Comparison of ENCODE assay signal across 23 cellular contexts in genomic region chr3:13688824-13689223, GRCh38.
DNase-seq lines count a peak whose midpoint lies in the region; ATAC-seq, FAIRE-seq and TF ChIP-seq lines count a peak whose summit lies in the region.
"Had no signal": no experiment of that assay in that cellular context is flagged by ENCODE, and none has a peak within 500 bp of the region (broad histone marks: within the 10 kb centered on the region; RNA-seq: fewer than 3 reads in every experiment).

No MANE protein-coding gene starts in this region.

- DNase-seq in MM.1S = peak; percentile 30
- no peak for DNase-seq in bronchial epithelial cell (ENCODE audit: low read depth)
- DNase-seq in stimulated activated CD4-positive, alpha-beta T cell treated with anti-CD3 and anti-CD28 coated beads, Interleukin-4, amount 100 ng/mL, for 24 hours = no peak
- DNase-seq in H54 (ENCODE audit: insufficient read length, low spot score) = no peak
- DNase-seq in effector memory CD4-positive, alpha-beta T cell = no peak
- DNase-seq: ACHN; BE2C; CD4-positive, CD25-positive, alpha-beta regulatory T cell; CD8-positive, alpha-beta memory T cell; DMS 273 treated with DMSO at 0.1 percent for 48 hours; DMS53; DND-41; HCEC 1CT; KG1 had no signal

- no peak for TF ChIP-seq EP300 in neural cell (conservative IDR thresholded peaks at IDR 0.05; ENCODE audit: poor library complexity, severe bottlenecking)

- TF ChIP-seq CTCF in MM.1S (IDR thresholded peaks at IDR 0.05; ENCODE audit: low read length) = no peak
- no peak for TF ChIP-seq CTCF in bronchial epithelial cell (IDR thresholded peaks at IDR 0.05; ENCODE audit: insufficient read depth, low read length, severe bottlenecking)
- TF ChIP-seq CTCF in neural cell (IDR thresholded peaks at IDR 0.05; ENCODE audit: poor library complexity, severe bottlenecking) = no peak

- no peaks in the 10 kb centered on the region for H3K79me2 ChIP-seq in MM.1S (ENCODE audit: low read length)
- no peaks in the 10 kb centered on the region for H3K79me2 ChIP-seq in neural cell (replicated peaks; ENCODE audit: insufficient read depth, low read length)

- H3K36me3 ChIP-seq in MM.1S (replicated peaks; ENCODE audit: insufficient read depth, low read length) = no peaks in the 10 kb centered on the region
- H3K36me3 ChIP-seq in bronchial epithelial cell (ENCODE audit: control insufficient read depth, insufficient read depth, low read length) = no peaks in the 10 kb centered on the region
- no peaks in the 10 kb centered on the region for H3K36me3 ChIP-seq in neural cell (ENCODE audit: insufficient read depth, low read length)
- no peaks in the 10 kb centered on the region for H3K36me3 ChIP-seq in effector memory CD4-positive, alpha-beta T cell (ENCODE audit: control insufficient read depth, insufficient read depth, low read length)
- H3K36me3 ChIP-seq: BE2C had no signal

- ATAC-seq in activated CD4-positive, CD25-positive, alpha-beta regulatory T cell treated with anti-CD3 and anti-CD28 coated beads, Interleukin-2, amount 50 U/mL, for 24 hours = no peak

- no peak overlapping the region for H3K9ac ChIP-seq in MM.1S (ENCODE audit: low read length)
- H3K9ac ChIP-seq in neural cell (ENCODE audit: low read length) = peak overlapping the region; percentile 65

- H3F3A ChIP-seq in MM.1S (ENCODE audit: insufficient read depth, low read length) (no peaks in the 10 kb centered on the region), neural cell (ENCODE audit: insufficient read depth, low read length, poor library complexity, severe bottlenecking) (no peaks in the 10 kb centered on the region)

- TF ChIP-seq RAD21 in neural cell (conservative IDR thresholded peaks at IDR 0.05) = no peak

- H3K9me2 ChIP-seq in MM.1S (replicated peaks; ENCODE audit: insufficient read depth, low read length) (no peaks in the 10 kb centered on the region), neural cell (ENCODE audit: insufficient read depth, low read length) (no peaks in the 10 kb centered on the region)

- no peak overlapping the region for H2AFZ ChIP-seq in MM.1S (ENCODE audit: low read length)
- no peak overlapping the region for H2AFZ ChIP-seq in neural cell (ENCODE audit: low read depth, low read length)

- no peak for TF ChIP-seq POLR2A in H54 (IDR thresholded peaks at IDR 0.05; ENCODE audit: low read depth, low read length)

- H3K4me1 ChIP-seq in MM.1S (ENCODE audit: low read length) = no peaks in the 10 kb centered on the region
- H3K4me1 ChIP-seq in effector memory CD4-positive, alpha-beta T cell (ENCODE audit: control insufficient read depth, insufficient read depth, low read length, poor library complexity, severe bottlenecking) = no peaks in the 10 kb centered on the region
- H3K4me1 ChIP-seq: BE2C had no signal

- H3K4me3 ChIP-seq in MM.1S (ENCODE audit: low read length) (no peak overlapping the region), bronchial epithelial cell (ENCODE audit: low read depth, low read length) (no peak overlapping the region), neural cell (ENCODE audit: low read length) (peak overlapping the region; percentile 44)
- H3K4me3 ChIP-seq in effector memory CD4-positive, alpha-beta T cell (ENCODE audit: insufficient read depth, low read depth, low read length, poor library complexity, severe bottlenecking) = no peak overlapping the region

- FAIRE-seq in bronchial epithelial cell (lab: Jason Lieb, UNC) (peak; percentile 66), H54 (lab: Jason Lieb, UNC) (no peak)
- FAIRE-seq: A204.1, G401.6, GM12892, GM18507, H1, HTR-8/SVneo had no signal

- peaks cover 64% of the 10 kb centered on the region for H3K27me3 ChIP-seq in MM.1S (replicated peaks; ENCODE audit: insufficient read depth, low read length)
- H3K27me3 ChIP-seq in bronchial epithelial cell (ENCODE audit: control insufficient read depth, insufficient read depth, low read length) = peaks cover 11% of the 10 kb centered on the region
- no peaks in the 10 kb centered on the region for H3K27me3 ChIP-seq in neural cell (ENCODE audit: insufficient read depth, low read depth, low read length)
- H3K27me3 ChIP-seq in effector memory CD4-positive, alpha-beta T cell (replicated peaks; ENCODE audit: control insufficient read depth, insufficient read depth, low read length, poor library complexity, severe bottlenecking) = no peaks in the 10 kb centered on the region
- H3K27me3 ChIP-seq: BE2C had no signal

- no peaks in the 10 kb centered on the region for H3K9me3 ChIP-seq in MM.1S (replicated peaks; ENCODE audit: insufficient read depth, low read length)
- no peaks in the 10 kb centered on the region for H3K9me3 ChIP-seq in neural cell (ENCODE audit: low read length)
- H3K9me3 ChIP-seq in effector memory CD4-positive, alpha-beta T cell (ENCODE audit: control insufficient read depth, low read length) = no peaks in the 10 kb centered on the region
- H3K9me3 ChIP-seq: BE2C had no signal

- no peaks in the 10 kb centered on the region for H4K20me1 ChIP-seq in MM.1S (ENCODE audit: insufficient read depth, low read length)
- no peaks in the 10 kb centered on the region for H4K20me1 ChIP-seq in neural cell (ENCODE audit: insufficient read depth)

- H3K4me2 ChIP-seq in MM.1S (ENCODE audit: low read depth, low read length) (no peak overlapping the region), neural cell (ENCODE audit: low read length) (peak overlapping the region; percentile 2)

- H3K27ac ChIP-seq in MM.1S (ENCODE audit: low read length) = no peak overlapping the region
- H3K27ac ChIP-seq in neural cell (ENCODE audit: low read length) = peak overlapping the region; percentile 95
- peak overlapping the region; percentile 88 for H3K27ac ChIP-seq in temporal lobe (ENCODE audit: low read depth, low read length)
- no peak overlapping the region for H3K27ac ChIP-seq in effector memory CD4-positive, alpha-beta T cell (ENCODE audit: insufficient read depth, low read length, poor library complexity, severe bottlenecking)

TF ChIP-seq in neural cell, 6 proteins besides CTCF, POLR2A, EP300 and RAD21:
- no peak for TF ChIP-seq EZH2 (IDR thresholded peaks at IDR 0.05; ENCODE audit: borderline replicate concordance, insufficient read depth, low read length, poor library complexity, severe bottlenecking)
- TF ChIP-seq POLR2AphosphoS5 (IDR thresholded peaks at IDR 0.05) = no peak
- TF ChIP-seq MXI1 (conservative IDR thresholded peaks at IDR 0.05; ENCODE audit: poor library complexity, severe bottlenecking) = no peak
- TF ChIP-seq TAF1 (IDR thresholded peaks at IDR 0.05; ENCODE audit: low read depth) = no peak
- no peak for TF ChIP-seq SMC3 (conservative IDR thresholded peaks at IDR 0.05; ENCODE audit: poor library complexity)
- TF ChIP-seq REST (IDR thresholded peaks at IDR 0.05; ENCODE audit: borderline replicate concordance) = no peak

Comparison
In these comparisons a context has a peak if more than half of its experiments do, and no peak if none do; other contexts are left out.
1. H3K27ac ChIP-seq: peak in neural cell (single experiment) and temporal lobe (single experiment); none in MM.1S (single experiment) and effector memory CD4-positive, alpha-beta T cell (single experiment).